Comparison of ENCODE assay signal across 18 cellular contexts in the genomic region with DNA sequence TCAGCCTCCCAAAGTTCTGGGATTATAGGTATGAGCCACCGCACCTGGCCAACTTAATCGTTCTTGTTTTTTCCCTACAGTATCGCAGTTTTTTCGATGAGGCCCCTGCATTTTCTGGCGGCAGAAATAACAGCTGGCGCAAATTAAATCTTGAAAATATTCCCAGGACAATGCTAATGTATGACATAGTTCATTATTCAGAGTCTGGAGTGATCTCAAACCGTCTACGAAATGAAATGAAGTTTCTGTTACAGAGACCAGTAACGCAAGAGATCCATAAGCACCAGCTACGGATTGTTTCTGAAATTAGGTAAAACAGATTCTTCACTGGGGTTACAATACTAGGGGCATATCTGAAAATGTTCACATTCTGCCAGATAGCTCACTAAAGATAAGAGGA. TPM values are rescaled to one million over a fixed set of nuclear protein-coding genes. Genes with fewer than 3 reads are reported as not detected.
A peak's percentile ranks its signal among the peaks of the same experiment; 100 is the strongest.
DNase-seq lines count a peak whose midpoint lies in the region; TF ChIP-seq lines count a peak whose summit lies in the region.
"Had no signal": no experiment of that assay in that cellular context is flagged by ENCODE, and none has a peak within 500 bp of the region (broad histone marks: within the 10 kb centered on the region; RNA-seq: fewer than 3 reads in every experiment).

No MANE protein-coding gene starts in this region.

- no peaks in the 10 kb centered on the region for H3K36me3 Mint-ChIP-seq in glutamatergic neuron (ENCODE audit: unreplicated experiment)
- H3K36me3 Mint-ChIP-seq: IgD-negative memory B cell had no signal

- H2AFZ ChIP-seq in mesenchymal stem cell (ENCODE audit: low read depth, low read length), result no peak overlapping the region

- H3K27ac ChIP-seq in mesenchymal stem cell (ENCODE audit: low read length, poor library complexity, severe bottlenecking) (no peak overlapping the region), SJCRH30 (no peak overlapping the region)
- H3K27ac ChIP-seq: BLaER1 had no signal

- H3K9me3 Mint-ChIP-seq in glutamatergic neuron (ENCODE audit: unreplicated experiment), result no peaks in the 10 kb centered on the region
- H3K9me3 Mint-ChIP-seq: H9, IgD-negative memory B cell had no signal

- no peak overlapping the region for H4K8ac ChIP-seq in mesenchymal stem cell (ENCODE audit: low read length)

- H3K4me2 ChIP-seq in mesenchymal stem cell (ENCODE audit: low read length, poor library complexity, severe bottlenecking), result no peak overlapping the region
- H3K4me2 ChIP-seq: BLaER1 had no signal

- no peak overlapping the region for H3K27ac Mint-ChIP-seq in glutamatergic neuron (ENCODE audit: unreplicated experiment)
- H3K27ac Mint-ChIP-seq: H9, IgD-negative memory B cell had no signal

- no peak overlapping the region for H2BK15ac ChIP-seq in mesenchymal stem cell (ENCODE audit: low read depth, poor library complexity, severe bottlenecking)

- H3K9ac ChIP-seq in mesenchymal stem cell (ENCODE audit: low read length), result peak overlapping the region; percentile 66
- H3K9ac ChIP-seq: BLaER1 had no signal

- TF ChIP-seq CTCF in AG10803 (conservative IDR thresholded peaks at IDR 0.05; ENCODE audit: low read length) (no peak), fibroblast of mammary gland (conservative IDR thresholded peaks at IDR 0.05; ENCODE audit: control insufficient read depth, insufficient read depth, low read depth, low read length) (no peak), glutamatergic neuron (IDR thresholded peaks at IDR 0.05; ENCODE audit: partially characterized antibody, unreplicated experiment) (no peak)

- H3K36me3 ChIP-seq in mesenchymal stem cell (ENCODE audit: control insufficient read depth in 1 of 2, insufficient read depth in 2 of 2, low read depth in 1 of 2, low read length in 2 of 2) (no peaks in the 10 kb centered on the region), SJCRH30 (no peaks in the 10 kb centered on the region)
- H3K36me3 ChIP-seq: BLaER1 had no signal

- H3K18ac ChIP-seq in mesenchymal stem cell (ENCODE audit: low read depth in 1 of 2, low read length in 2 of 2), result no peak overlapping the region

- no peak overlapping the region for H2BK120ac ChIP-seq in mesenchymal stem cell (ENCODE audit: low read depth, low read length)

- H3K4me1 ChIP-seq in mesenchymal stem cell (ENCODE audit: control insufficient read depth, insufficient read depth, low read depth, low read length) (no peaks in the 10 kb centered on the region), SJCRH30 (no peaks in the 10 kb centered on the region)
- H3K4me1 ChIP-seq: BLaER1 had no signal

- peak; percentile 27 for DNase-seq in AG10803 (ENCODE audit: low read depth)
- DNase-seq in GM04504 (ENCODE audit: low read depth), result peak; percentile 10
- DNase-seq in fibroblast of mammary gland (ENCODE audit: low read depth), result peak; percentile 66
- no peak for DNase-seq in mesenchymal stem cell
- no peak for DNase-seq in SJCRH30
- no peak for DNase-seq in cardiac septum (ENCODE audit: low spot score)
- DNase-seq in glutamatergic neuron, result no peak
- DNase-seq in OCI-M2 (lab: John Stamatoyannopoulos, UW; ENCODE audit: unreplicated experiment), result no peak
- DNase-seq: AML-193, DMS153, DMS79 treated with DMSO at 0.1 percent for 48 hours, EL, GOT3, H9, KG1 had no signal

- H3K27me3 Mint-ChIP-seq in glutamatergic neuron (ENCODE audit: unreplicated experiment), result no peaks in the 10 kb centered on the region
- H3K27me3 Mint-ChIP-seq: IgD-negative memory B cell had no signal

- H3K9me3 ChIP-seq in mesenchymal stem cell (ENCODE audit: control insufficient read depth, low read length) (no peaks in the 10 kb centered on the region), SJCRH30 (replicated peaks) (no peaks in the 10 kb centered on the region)
- H3K9me3 ChIP-seq: BLaER1 had no signal

- no peak overlapping the region for H2AK5ac ChIP-seq in mesenchymal stem cell (ENCODE audit: low read length, severe bottlenecking)

- H3K4me3 ChIP-seq in AG10803 (ENCODE audit: low read length) (no peak overlapping the region), fibroblast of mammary gland (ENCODE audit: control insufficient read depth, low read depth, low read length) (peak overlapping the region; percentile 1), mesenchymal stem cell (ENCODE audit: insufficient read depth in 1 of 2, low read depth in 1 of 2, low read length in 2 of 2) (peak overlapping the region in 1 of 2 experiments; percentile 58), SJCRH30 (no peak overlapping the region)
- H3K4me3 ChIP-seq: BLaER1 had no signal

- no peak overlapping the region for H4K91ac ChIP-seq in mesenchymal stem cell (ENCODE audit: low read length)

- no peak overlapping the region for H2BK5ac ChIP-seq in mesenchymal stem cell (ENCODE audit: low read depth, low read length, poor library complexity, severe bottlenecking)

- H3K27me3 ChIP-seq in mesenchymal stem cell (ENCODE audit: control insufficient read depth in 1 of 2, insufficient read depth in 1 of 2, low read length in 2 of 2), result peaks cover 0 to 6% of the 10 kb centered on the region in 2 experiments
- H3K27me3 ChIP-seq in SJCRH30, result no peaks in the 10 kb centered on the region
- H3K27me3 ChIP-seq: BLaER1 had no signal

- H3K4me3 Mint-ChIP-seq in glutamatergic neuron (ENCODE audit: unreplicated experiment), result no peak overlapping the region
- H3K4me3 Mint-ChIP-seq: H9, IgD-negative memory B cell had no signal

- H3K79me1 ChIP-seq in mesenchymal stem cell (replicated peaks; ENCODE audit: low read length, poor library complexity, severe bottlenecking), result no peaks in the 10 kb centered on the region

- no peak overlapping the region for H3K14ac ChIP-seq in mesenchymal stem cell (ENCODE audit: low read length in 2 of 2)

- no peak overlapping the region for H3K23ac ChIP-seq in mesenchymal stem cell (ENCODE audit: low read length in 2 of 2)

- no peak overlapping the region for H3K4ac ChIP-seq in mesenchymal stem cell (ENCODE audit: low read depth in 1 of 2, low read length in 2 of 2)

- 100% methylated on average over 8 of the region's 10 CpGs for WGBS in mesenchymal stem cell

- H2BK12ac ChIP-seq in mesenchymal stem cell (ENCODE audit: low read length in 2 of 2), result no peak overlapping the region

- intact Hi-C loops in cardiac septum (cut with DNase I), result no loop called here

- peaks cover 4% of the 10 kb centered on the region for H3K4me1 Mint-ChIP-seq in glutamatergic neuron (ENCODE audit: low read depth, unreplicated experiment)

RNA-seq across cellular contexts. Expression of a gene that starts 27.3 kb away (rescaled TPM):
- polyA plus RNA-seq in mesenchymal stem cell (2013, experiment 1 of 2), result not detected
- not detected for polyA plus RNA-seq in mesenchymal stem cell (2013, experiment 2 of 2)
- total RNA-seq in SJCRH30 (2014; rRNA removed; shearing (Covaris generic)), result 0.13 and 0.71 TPM in 2 replicates
- not detected for total RNA-seq in cardiac septum
- not detected for total RNA-seq in glutamatergic neuron (ENCODE audit: unreplicated experiment)
- total RNA-seq: H9, HT1080 had no signal

RNA-seq across cellular contexts. Expression of a gene that starts 27.4 kb away (rescaled TPM):
- 48.2 TPM for polyA plus RNA-seq in mesenchymal stem cell (2013, experiment 1 of 2)
- 54.2 TPM for polyA plus RNA-seq in mesenchymal stem cell (2013, experiment 2 of 2)
- 28.7 and 33.8 TPM in 2 replicates for total RNA-seq in SJCRH30 (2014; rRNA removed; shearing (Covaris generic))
- total RNA-seq in cardiac septum (76.4 TPM), glutamatergic neuron (ENCODE audit: unreplicated experiment) (36.2 TPM)

Comparison
In these comparisons a context has a peak if more than half of its experiments do, and no peak if none do; other contexts are left out.
1. DNase-seq: peak in AG10803 (single experiment), GM04504 (single experiment) and fibroblast of mammary gland (single experiment); none in mesenchymal stem cell (single experiment), SJCRH30 (0 of 2), cardiac septum (single experiment), glutamatergic neuron (single experiment) and OCI-M2 (single experiment).